Comparison of ENCODE assay signal across 2 cellular contexts in the genomic region with DNA sequence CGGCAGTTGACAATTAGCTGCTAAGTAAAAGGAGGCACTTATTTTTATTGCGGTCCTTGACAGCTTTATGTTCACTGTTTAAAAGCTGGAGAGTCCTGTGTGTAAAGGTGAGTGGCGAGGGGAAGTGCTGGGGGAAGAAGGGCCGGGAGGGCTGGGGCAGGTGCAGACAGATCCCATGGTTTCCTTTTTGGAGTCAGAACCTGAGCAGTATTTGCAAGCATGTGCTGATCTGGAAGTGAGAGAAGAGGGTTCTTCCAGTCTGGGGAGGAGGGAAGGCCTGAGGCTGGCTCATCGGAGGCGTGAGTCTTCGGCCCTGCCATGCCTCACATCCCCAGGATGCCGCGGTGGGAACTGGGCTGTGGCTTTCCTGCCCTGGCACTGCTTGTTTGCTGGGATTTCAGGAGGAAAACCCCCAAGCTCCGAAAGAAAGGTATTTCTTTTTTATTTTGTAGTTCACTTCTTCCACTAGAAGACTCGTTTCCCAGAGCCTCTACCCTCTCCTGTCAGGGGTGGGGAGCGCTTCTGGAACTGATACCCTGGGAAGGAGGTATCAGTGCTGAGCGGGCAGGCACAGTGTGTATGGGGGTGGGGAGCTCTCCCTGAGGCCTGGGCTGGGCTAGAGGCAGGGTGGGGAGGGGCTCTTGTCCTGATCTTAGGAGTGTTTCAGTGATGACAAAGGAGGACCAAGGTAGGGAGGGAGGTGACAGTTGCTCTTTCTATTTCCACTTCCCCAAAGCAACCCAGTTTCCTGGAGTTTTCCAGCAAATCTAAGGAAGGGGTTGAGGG.
TF ChIP-seq lines count a peak whose summit lies in the region.

No MANE protein-coding gene starts in this region.

TF ChIP-seq in IMR-90, 13 proteins besides CTCF, POLR2A, EP300 and RAD21 (continued from another document):
- TF ChIP-seq, protein P1, sequence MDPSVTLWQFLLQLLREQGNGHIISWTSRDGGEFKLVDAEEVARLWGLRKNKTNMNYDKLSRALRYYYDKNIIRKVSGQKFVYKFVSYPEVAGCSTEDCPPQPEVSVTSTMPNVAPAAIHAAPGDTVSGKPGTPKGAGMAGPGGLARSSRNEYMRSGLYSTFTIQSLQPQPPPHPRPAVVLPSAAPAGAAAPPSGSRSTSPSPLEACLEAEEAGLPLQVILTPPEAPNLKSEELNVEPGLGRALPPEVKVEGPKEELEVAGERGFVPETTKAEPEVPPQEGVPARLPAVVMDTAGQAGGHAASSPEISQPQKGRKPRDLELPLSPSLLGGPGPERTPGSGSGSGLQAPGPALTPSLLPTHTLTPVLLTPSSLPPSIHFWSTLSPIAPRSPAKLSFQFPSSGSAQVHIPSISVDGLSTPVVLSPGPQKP (IDR thresholded peaks at IDR 0.05; ENCODE audit: borderline replicate concordance, low read depth, low read length) = no peak
- no peak for TF ChIP-seq BHLHE40 (IDR thresholded peaks at IDR 0.05; ENCODE audit: low read depth, low read length)
- no peak for TF ChIP-seq MAFK (IDR thresholded peaks at IDR 0.05; ENCODE audit: low read depth, low read length)
- TF ChIP-seq RCOR1 (IDR thresholded peaks at IDR 0.05; ENCODE audit: insufficient replicate concordance, low read length) = no peak
- TF ChIP-seq NFE2L2 (IDR thresholded peaks at IDR 0.05; ENCODE audit: low read depth, low read length) = no peak
- TF ChIP-seq, protein P2, sequence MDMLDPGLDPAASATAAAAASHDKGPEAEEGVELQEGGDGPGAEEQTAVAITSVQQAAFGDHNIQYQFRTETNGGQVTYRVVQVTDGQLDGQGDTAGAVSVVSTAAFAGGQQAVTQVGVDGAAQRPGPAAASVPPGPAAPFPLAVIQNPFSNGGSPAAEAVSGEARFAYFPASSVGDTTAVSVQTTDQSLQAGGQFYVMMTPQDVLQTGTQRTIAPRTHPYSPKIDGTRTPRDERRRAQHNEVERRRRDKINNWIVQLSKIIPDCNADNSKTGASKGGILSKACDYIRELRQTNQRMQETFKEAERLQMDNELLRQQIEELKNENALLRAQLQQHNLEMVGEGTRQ (IDR thresholded peaks at IDR 0.05; ENCODE audit: low read depth, low read length) = no peak
- TF ChIP-seq MXI1 (IDR thresholded peaks at IDR 0.05; ENCODE audit: borderline replicate concordance, low read depth, low read length) = no peak
- no peak for TF ChIP-seq FOS (IDR thresholded peaks at IDR 0.05; ENCODE audit: low read depth, low read length)
- TF ChIP-seq CEBPB (IDR thresholded peaks at IDR 0.05; ENCODE audit: low read depth, low read length) = no peak
- no peak for TF ChIP-seq RFX5 (IDR thresholded peaks at IDR 0.05; ENCODE audit: low read depth, low read length)
- TF ChIP-seq MAZ (IDR thresholded peaks at IDR 0.05; ENCODE audit: borderline replicate concordance, low read depth, low read length) = no peak
- no peak for TF ChIP-seq SMC3 (IDR thresholded peaks at IDR 0.05; ENCODE audit: low read depth, low read length)
TF ChIP-seq in IMR-90: peak in this region for 0.

TF ChIP-seq in WTC11, 78 proteins besides CTCF, POLR2A, EP300 and RAD21:
- TF ChIP-seq, protein P3, sequence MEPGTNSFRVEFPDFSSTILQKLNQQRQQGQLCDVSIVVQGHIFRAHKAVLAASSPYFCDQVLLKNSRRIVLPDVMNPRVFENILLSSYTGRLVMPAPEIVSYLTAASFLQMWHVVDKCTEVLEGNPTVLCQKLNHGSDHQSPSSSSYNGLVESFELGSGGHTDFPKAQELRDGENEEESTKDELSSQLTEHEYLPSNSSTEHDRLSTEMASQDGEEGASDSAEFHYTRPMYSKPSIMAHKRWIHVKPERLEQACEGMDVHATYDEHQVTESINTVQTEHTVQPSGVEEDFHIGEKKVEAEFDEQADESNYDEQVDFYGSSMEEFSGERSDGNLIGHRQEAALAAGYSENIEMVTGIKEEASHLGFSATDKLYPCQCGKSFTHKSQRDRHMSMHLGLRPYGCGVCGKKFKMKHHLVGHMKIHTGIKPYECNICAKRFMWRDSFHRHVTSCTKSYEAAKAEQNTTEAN (CRISPR knock-in tag; IDR thresholded peaks at IDR 0.05) = no peak
